ENCODE assay signal across 8 cellular contexts in genomic region chr3:57692404-57693191, GRCh38. TPM values are rescaled to one million over a fixed set of nuclear protein-coding genes. Genes with fewer than 3 reads are reported as not detected.
DNase-seq lines count a peak whose midpoint lies in the region; ATAC-seq and TF ChIP-seq lines count a peak whose summit lies in the region.

Gene DENND6A (minus strand): TSS chr3:57693077. CDS start chr3:57693018, 59 bp downstream.

- H2AFZ ChIP-seq in PC-9: peak within 1 kb of the TSS; percentile 83

- H3K4me3 Mint-ChIP-seq in activated T-cell treated with anti-CD3 and anti-CD28 coated beads, Interleukin-2, amount 50 U/mL, for 24 hours: peak within 1 kb of the TSS; percentile 92

- POLR2A ChIA-PET in PC-9 (lab: Charles Lee; ENCODE audit: unreplicated experiment): interaction anchor here (0.5 to 1.0 kb wide), 4 partner anchors 64 to 111 kb away, joined by 3 to 5 read pairs (median 4); partner anchors contain the start of genes ARF4 and SLMAP

- ATAC-seq in GM21576 (IDR thresholded peaks at IDR 0.05; ENCODE audit: unreplicated experiment): peak; percentile 73

- no peaks in the 10 kb centered on the region for H3K9me3 Mint-ChIP-seq in activated T-cell treated with anti-CD3 and anti-CD28 coated beads, Interleukin-2, amount 50 U/mL, for 24 hours

- peak within 1 kb of the TSS; percentile 65 for H3K4me3 ChIP-seq in PC-9
- peak within 1 kb of the TSS; percentile 44 for H3K4me3 ChIP-seq in mucosa of stomach (ENCODE audit: low read length)

- H3K4me1 Mint-ChIP-seq in activated T-cell treated with anti-CD3 and anti-CD28 coated beads, Interleukin-2, amount 50 U/mL, for 24 hours (ENCODE audit: low read depth): peaks cover 36% of the 10 kb centered on the region

- H3K4me1 ChIP-seq in PC-9 (replicated peaks; ENCODE audit: insufficient read depth) (peaks cover 32% of the 10 kb centered on the region), mucosa of stomach (ENCODE audit: control insufficient read depth, insufficient read depth, low read length) (peaks cover 36% of the 10 kb centered on the region)

- peak; percentile 95 for TF ChIP-seq POLR2A in erythroblast (IDR thresholded peaks at IDR 0.05; ENCODE audit: low read length)

- no TSS peak for BruUV-seq in PC-9 (replicated peaks; lab: Mats Ljungman, UMichigan)

- peak within 1 kb of the TSS; percentile 96 for H3K9ac ChIP-seq in mucosa of stomach (ENCODE audit: low read length)

- H3K36me3 ChIP-seq in PC-9 (ENCODE audit: low read depth): no peaks in the 10 kb centered on the region
- no peaks in the 10 kb centered on the region for H3K36me3 ChIP-seq in mucosa of stomach (ENCODE audit: control insufficient read depth, insufficient read depth, low read length)

- H3K9me3 ChIP-seq in PC-9 (ENCODE audit: insufficient read depth, low read depth): no peaks in the 10 kb centered on the region
- no peaks in the 10 kb centered on the region for H3K9me3 ChIP-seq in mucosa of stomach (ENCODE audit: control insufficient read depth, low read length)

- peaks cover 46% of the 10 kb centered on the region for H3K79me2 ChIP-seq in PC-9 (ENCODE audit: low read depth)

- peak within 1 kb of the TSS; percentile 89 for H3K4me2 ChIP-seq in PC-9

- H3K27me3 ChIP-seq in PC-9 (ENCODE audit: insufficient read depth, low read depth) (no peaks in the 10 kb centered on the region), mucosa of stomach (ENCODE audit: control insufficient read depth, insufficient read depth, low read length) (no peaks in the 10 kb centered on the region)

- peaks cover 29% of the 10 kb centered on the region for H3K36me3 Mint-ChIP-seq in activated T-cell treated with anti-CD3 and anti-CD28 coated beads, Interleukin-2, amount 50 U/mL, for 24 hours (ENCODE audit: low read depth)

- H3K9me2 ChIP-seq in PC-9 (ENCODE audit: insufficient read depth): no peaks in the 10 kb centered on the region

- peak within 1 kb of the TSS; percentile 91 for H3K27ac ChIP-seq in PC-9

- no peaks in the 10 kb centered on the region; the same call in 1 of the 2 replicates for H4K20me1 ChIP-seq in PC-9 (ENCODE audit: insufficient read depth)

- peak within 1 kb of the TSS; percentile 95 for H3K27ac Mint-ChIP-seq in activated T-cell treated with anti-CD3 and anti-CD28 coated beads, Interleukin-2, amount 50 U/mL, for 24 hours

- peak; percentile 37 for DNase-seq in DMS153 treated with DMSO at 0.1 percent for 48 hours (lab: John Stamatoyannopoulos, UW; ENCODE audit: unreplicated experiment)
- peak; percentile 91 to 96 for DNase-seq in PC-9
- DNase-seq in activated T-cell treated with anti-CD3 and anti-CD28 coated beads, Interleukin-2, amount 50 U/mL, for 24 hours: peak; percentile 96
- DNase-seq in erythroblast (lab: John Stamatoyannopoulos, UW): peak; percentile 95 to 97
- DNase-seq in stimulated activated CD8-positive, alpha-beta memory T cell treated with anti-CD3 and anti-CD28 coated beads, Interleukin-4, amount 100 ng/mL, for 48 hours: peak; percentile 97

- intact Hi-C loops in PC-9 (cut with micrococcal nuclease; ENCODE audit: unreplicated experiment): loop anchor here (1.0 to 2.0 kb wide), 3 partner anchors 64 to 134 kb away; partner anchors contain the start of genes ARF4 and SLMAP

- H3K27me3 Mint-ChIP-seq in activated T-cell treated with anti-CD3 and anti-CD28 coated beads, Interleukin-2, amount 50 U/mL, for 24 hours: no peaks in the 10 kb centered on the region

- TF ChIP-seq CTCF in PC-9 (conservative IDR thresholded peaks at IDR 0.05): no peak

- peaks cover 39% of the 10 kb centered on the region for H3F3A ChIP-seq in PC-9 (ENCODE audit: insufficient read depth, low read depth)

- CTCF ChIA-PET in PC-9 (lab: Charles Lee): no interaction called here

- TF ChIP-seq RAD21 in Ishikawa (IDR thresholded peaks at IDR 0.05; ENCODE audit: low read depth): no peak

- TF ChIP-seq EP300 in Ishikawa (IDR thresholded peaks at IDR 0.05; ENCODE audit: borderline replicate concordance): no peak

TF ChIP-seq in Ishikawa, 13 proteins besides CTCF, POLR2A, EP300 and RAD21:
- TF ChIP-seq CREB1 (IDR thresholded peaks at IDR 0.05; ENCODE audit: low read depth): no peak
- no peak for TF ChIP-seq CEBPB (IDR thresholded peaks at IDR 0.05)
- TF ChIP-seq EGR1 (IDR thresholded peaks at IDR 0.05): peak; percentile 42; the same call in 1 of the 2 replicates
- no peak for TF ChIP-seq YY1 (IDR thresholded peaks at IDR 0.05; ENCODE audit: low read depth)
- peak; percentile 90 for TF ChIP-seq MAX (IDR thresholded peaks at IDR 0.05)
- no peak for TF ChIP-seq REST (IDR thresholded peaks at IDR 0.05; ENCODE audit: low read depth)
- peak; percentile 75; the same call in 1 of the 2 replicates for TF ChIP-seq NFIC (IDR thresholded peaks at IDR 0.05)
- 0 out of 2 replicates have a peak, but pooled peaks have one; percentile 16 for TF ChIP-seq FOXM1 (IDR thresholded peaks at IDR 0.05; ENCODE audit: borderline replicate concordance, low read depth)
- TF ChIP-seq TCF12 (IDR thresholded peaks at IDR 0.05; ENCODE audit: low read depth): peak; percentile 57
- peak; percentile 78 for TF ChIP-seq ZBTB7A (IDR thresholded peaks at IDR 0.05; ENCODE audit: low read depth)
- TF ChIP-seq TAF1 (IDR thresholded peaks at IDR 0.05; ENCODE audit: low read depth): no peak; the same call in 1 of the 2 replicates
- peak; percentile 99 for TF ChIP-seq USF1 (IDR thresholded peaks at IDR 0.05)
- TF ChIP-seq TEAD4 (IDR thresholded peaks at IDR 0.05): no peak

RNA-seq across cellular contexts. Expression of gene DENND6A, which starts in this region (rescaled TPM):
- 23.6 and 28.2 TPM in 2 replicates for total RNA-seq in PC-9 (2021)

Comparison
In these comparisons a context has a peak if more than half of its experiments do, and no peak if none do; other contexts are left out.
1. Peak in every context shown above with its lines: DNase-seq, ATAC-seq, H3K4me3 ChIP-seq and H3K27ac ChIP-seq.
2. DNase-seq: peak in every context shown above with its lines; median percentile 97 in stimulated activated CD8-positive, alpha-beta memory T cell treated with anti-CD3 and anti-CD28 coated beads, Interleukin-4, amount 100 ng/mL, for 48 hours; 96 in activated T-cell treated with anti-CD3 and anti-CD28 coated beads, Interleukin-2, amount 50 U/mL, for 24 hours; 96 in erythroblast; 94 in PC-9; 37 in DMS153 treated with DMSO at 0.1 percent for 48 hours.